In genomic region chr1:35290452-35290851, GRCh38 we compare ENCODE assay signal across 22 cellular contexts. TPM values are rescaled to one million over a fixed set of nuclear protein-coding genes. Genes with fewer than 3 reads are reported as not detected.
A peak's percentile ranks its signal among the peaks of the same experiment; 100 is the strongest.
DNase-seq lines count a peak whose midpoint lies in the region; ATAC-seq, FAIRE-seq and TF ChIP-seq lines count a peak whose summit lies in the region.
"Had no signal": no experiment of that assay in that cellular context is flagged by ENCODE, and none has a peak within 500 bp of the region (broad histone marks: within the 10 kb centered on the region; RNA-seq: fewer than 3 reads in every experiment).

No MANE protein-coding gene starts in this region.

- TF ChIP-seq CTCF in HepG2 (CRISPR knock-in tag; IDR thresholded peaks at IDR 0.05) = no peak
- TF ChIP-seq CTCF in right lobe of liver (IDR thresholded peaks at IDR 0.05) = no peak
- TF ChIP-seq CTCF in K562 (IDR thresholded peaks at IDR 0.05 in 2 of 3, conservative IDR thresholded peaks at IDR 0.05 in 1 of 3; ENCODE audit: insufficient read depth in 2 of 3, low read depth in 1 of 3, low read length in 3 of 3) = no peak
- TF ChIP-seq CTCF in osteocyte (IDR thresholded peaks at IDR 0.05) = no peak

- H3K36me3 ChIP-seq in HepG2 (replicated peaks in 1 of 2; ENCODE audit: control insufficient read depth in 1 of 2, insufficient read depth in 2 of 2, low read length in 2 of 2) (peaks cover 3 to 15% of the 10 kb centered on the region in 2 experiments; a peak in 4 of 5 replicates), right lobe of liver (no peaks in the 10 kb centered on the region), K562 (ENCODE audit: control insufficient read depth, insufficient read depth, low read length) (peaks cover 54% of the 10 kb centered on the region)

- TF ChIP-seq EP300 in HepG2 (IDR thresholded peaks at IDR 0.05; ENCODE audit: low read depth in 2 of 2, low read length in 2 of 2) = no peak
- TF ChIP-seq EP300 in HepG2 (CRISPR knock-in tag; IDR thresholded peaks at IDR 0.05; ENCODE audit: borderline replicate concordance) = no peak
- TF ChIP-seq EP300 in K562 (IDR thresholded peaks at IDR 0.05; ENCODE audit: low read length) = no peak

- no peaks in the 10 kb centered on the region; the same call in 1 of the 2 replicates for H4K20me1 ChIP-seq in HepG2 (ENCODE audit: insufficient read depth, low read length)
- H4K20me1 ChIP-seq in K562 (replicated peaks; ENCODE audit: control insufficient read depth, insufficient read depth, low read length) = peaks cover 4% of the 10 kb centered on the region; the same call in 1 of the 2 replicates

- intact Hi-C loops in HepG2 (cut with micrococcal nuclease; ENCODE audit: unreplicated experiment) (no loop called here), right lobe of liver (cut with DNase I) (loop anchor here in 1 of 2 donors (10.0 kb wide), 1 partner anchor 86 kb away; no protein-coding TSS in a partner anchor), K562 (cut with micrococcal nuclease) (no loop called here)

- H3K27ac ChIP-seq in HepG2 (ENCODE audit: extremely low read length, insufficient read depth, low read length) = no peak overlapping the region
- H3K27ac ChIP-seq in right lobe of liver = no peak overlapping the region
- no peak overlapping the region for H3K27ac ChIP-seq in K562 (ENCODE audit: extremely low read depth, low read depth, low read length)
- H3K27ac ChIP-seq: 22Rv1; A549; BLaER1 treated with 17β-estradiol and CSF1 and Interleukin-3, amounts not matched to agents 10 nM and 100 nM; C4-2B had no signal

- H2AFZ ChIP-seq in HepG2 (ENCODE audit: low read length) (no peak overlapping the region), K562 (ENCODE audit: low read depth, low read length) (no peak overlapping the region)

- H3K27me3 ChIP-seq in HepG2 (ENCODE audit: control insufficient read depth in 1 of 2, insufficient read depth in 2 of 2, low read length in 2 of 2) (no peaks in the 10 kb centered on the region), right lobe of liver (no peaks in the 10 kb centered on the region), K562 (ENCODE audit: control insufficient read depth in 2 of 2, insufficient read depth in 2 of 2, low read length in 2 of 2) (no peaks in the 10 kb centered on the region)
- H3K27me3 ChIP-seq: BLaER1 treated with 17β-estradiol and CSF1 and Interleukin-3, amounts not matched to agents 10 nM and 100 nM had no signal

- FAIRE-seq in HepG2 (lab: Jason Lieb, UNC) (no peak), K562 (lab: Jason Lieb, UNC) (no peak)
- FAIRE-seq: A549, D721Med, G401.6, GM12891, GM19239 had no signal

- peaks cover 13% of the 10 kb centered on the region for H3K4me1 ChIP-seq in HepG2 (ENCODE audit: insufficient read depth, low read length)
- H3K4me1 ChIP-seq in right lobe of liver = no peaks in the 10 kb centered on the region
- H3K4me1 ChIP-seq in K562 (replicated peaks in 1 of 2; ENCODE audit: control insufficient read depth in 2 of 2, insufficient read depth in 2 of 2, low read length in 2 of 2) = peaks cover 7 to 10% of the 10 kb centered on the region in 2 experiments; a peak in 4 of 5 replicates
- H3K4me1 ChIP-seq: Caco-2 had no signal

- TF ChIP-seq POLR2A in HepG2 (IDR thresholded peaks at IDR 0.05; ENCODE audit: insufficient read depth in 1 of 2, low read depth in 2 of 2, low read length in 2 of 2) = no peak
- no peak for TF ChIP-seq POLR2A in right lobe of liver (IDR thresholded peaks at IDR 0.05)
- no peak for TF ChIP-seq POLR2A in K562 (conservative IDR thresholded peaks at IDR 0.05)

- H3K4me1 Mint-ChIP-seq in osteocyte (ENCODE audit: unreplicated experiment) = peaks cover 33% of the 10 kb centered on the region

- H3K27ac Mint-ChIP-seq in osteocyte (ENCODE audit: unreplicated experiment) = peak overlapping the region; percentile 25
- H3K27ac Mint-ChIP-seq: B cell; CD4-positive, alpha-beta T cell; CD8-positive, alpha-beta T cell had no signal

- H3K27me3 Mint-ChIP-seq in osteocyte (ENCODE audit: unreplicated experiment) = no peaks in the 10 kb centered on the region
- H3K27me3 Mint-ChIP-seq: B cell; CD4-positive, alpha-beta T cell had no signal

- no peak overlapping the region for H3K9ac ChIP-seq in HepG2 (ENCODE audit: insufficient read depth, low read depth, low read length)
- no peak overlapping the region for H3K9ac ChIP-seq in K562 (ENCODE audit: insufficient read depth in 1 of 2, low read depth in 2 of 2, low read length in 2 of 2)
- H3K9ac ChIP-seq: BLaER1 treated with 17β-estradiol and CSF1 and Interleukin-3, amounts not matched to agents 10 nM and 100 nM had no signal

- no peaks in the 10 kb centered on the region for H3K9me3 ChIP-seq in HepG2 (ENCODE audit: low read length)
- H3K9me3 ChIP-seq in right lobe of liver = no peaks in the 10 kb centered on the region
- H3K9me3 ChIP-seq in K562 (replicated peaks; ENCODE audit: control insufficient read depth, insufficient read depth, low read depth, low read length) = no peaks in the 10 kb centered on the region
- H3K9me3 ChIP-seq: A549; BLaER1 treated with 17β-estradiol and CSF1 and Interleukin-3, amounts not matched to agents 10 nM and 100 nM; Caco-2 had no signal

- DNase-seq in HepG2 (ENCODE audit: low spot score) = no peak
- DNase-seq in right lobe of liver = no peak
- DNase-seq in K562 (ENCODE audit: extremely low read depth in 1 of 4, low spot score in 3 of 4) = no peak
- DNase-seq in osteocyte (ENCODE audit: extremely low spot score, unreplicated experiment) = no peak
- no peak for DNase-seq in hepatic stellate cell (ENCODE audit: low spot score)
- no peak for DNase-seq in stimulated activated CD4-positive, alpha-beta T cell treated with anti-CD3 and anti-CD28 coated beads, Interleukin-2, amount 100 ng/mL, for 48 hours
- DNase-seq: AML-193; Caco-2; Calu3; CD4-positive, alpha-beta T cell; CD8-positive, alpha-beta T cell; DMS79 treated with DMSO at 0.1 percent for 48 hours; GF-D8 had no signal

- in situ Hi-C loops in HepG2 (cut with HindIII; ENCODE audit: extremely low pct_ligation_motif_present, low pct_unique_long_range_greater_than_20kb) = no loop called here
- in situ Hi-C loops in K562 (cut with MboI) = no loop called here

- ATAC-seq in HepG2 (no peak), right lobe of liver (no peak), K562 (no peak)
- ATAC-seq: A549; CD8-positive, alpha-beta T cell had no signal

- no peaks in the 10 kb centered on the region for H3K9me3 Mint-ChIP-seq in osteocyte (ENCODE audit: unreplicated experiment)
- H3K9me3 Mint-ChIP-seq: CD4-positive, alpha-beta T cell; CD8-positive, alpha-beta T cell had no signal

- WGBS in HepG2 (ENCODE audit: low lambda C conversion rate) = 98% methylated on average over 2 of the region's 2 CpGs
- 35% methylated on average over 2 of the region's 2 CpGs for WGBS in right lobe of liver (ENCODE audit: insufficient coverage, low coverage, low lambda C conversion rate, missing lambda C conversion rate)
- WGBS in K562 (ENCODE audit: insufficient coverage, low coverage, missing lambda C conversion rate) = 100% methylated on average over 2 of the region's 2 CpGs

- BruUV-seq in HepG2 (replicated peaks; lab: Mats Ljungman, UMichigan) = no TSS peak
- BruUV-seq in K562 (replicated peaks; lab: Mats Ljungman, UMichigan) = no TSS peak

- H3K36me3 Mint-ChIP-seq in osteocyte (ENCODE audit: unreplicated experiment) = peaks cover 3% of the 10 kb centered on the region

- CTCF ChIA-PET in HepG2 (lab: Yijun Ruan, JAX; ENCODE audit: low intra/inter-chr PET ratio, low total read pairs) = no interaction called here
- CTCF ChIA-PET in K562 (lab: Yijun Ruan, JAX; ENCODE audit: low intra/inter-chr PET ratio) = no interaction called here

- no peak overlapping the region for H3K4me3 Mint-ChIP-seq in osteocyte (ENCODE audit: unreplicated experiment)
- H3K4me3 Mint-ChIP-seq: B cell; CD4-positive, alpha-beta T cell; CD8-positive, alpha-beta T cell had no signal

- H3K4me3 ChIP-seq in HepG2 (replicated peaks in 1 of 3; ENCODE audit: insufficient read depth in 1 of 3, low read depth in 2 of 3, low read length in 3 of 3) (no peak overlapping the region), right lobe of liver (no peak overlapping the region), K562 (no peak overlapping the region)
- H3K4me3 ChIP-seq: A549; BLaER1 treated with 17β-estradiol and CSF1 and Interleukin-3, amounts not matched to agents 10 nM and 100 nM had no signal

- H3K4me2 ChIP-seq in HepG2 (ENCODE audit: low read depth, low read length) = no peak overlapping the region
- H3K4me2 ChIP-seq in K562 (ENCODE audit: insufficient read depth, low read length) = no peak overlapping the region
- H3K4me2 ChIP-seq: A549; BLaER1 treated with 17β-estradiol and CSF1 and Interleukin-3, amounts not matched to agents 10 nM and 100 nM had no signal

- no peaks in the 10 kb centered on the region for H3K9me1 ChIP-seq in K562 (ENCODE audit: control insufficient read depth, insufficient read depth, low read length)

- POLR2A ChIA-PET in HepG2 (lab: Yijun Ruan, JAX) = no interaction called here
- POLR2A ChIA-PET in K562 (lab: Yijun Ruan, JAX) = interaction anchor here (1.2 kb wide), 1 partner anchor 11 kb away, joined by 4 read pairs; no protein-coding TSS in a partner anchor

- H3K79me2 ChIP-seq in HepG2 (ENCODE audit: insufficient read depth, low read length) (peaks cover 14% of the 10 kb centered on the region), K562 (ENCODE audit: control insufficient read depth, insufficient read depth, low read length) (peaks cover 70% of the 10 kb centered on the region)

- no peak for TF ChIP-seq RAD21 in HepG2 (CRISPR knock-in tag; IDR thresholded peaks at IDR 0.05)
- TF ChIP-seq RAD21 in K562 (CRISPR knock-in tag; conservative IDR thresholded peaks at IDR 0.05 in 1 of 2, IDR thresholded peaks at IDR 0.05 in 1 of 2) = no peak

RNA-seq across cellular contexts. Expression of gene ZMYM4, which starts 21.9 kb away (rescaled TPM):
- total RNA-seq in HepG2 (2016; rRNA removed; fragmentation: Illumina TruSeq; extraction: Trizol) (37.6 and 51.6 TPM in 2 replicates), right lobe of liver (10 to 100 TPM; 13.3 to 20.4 (median 17.1) TPM), K562 (2014; rRNA removed) (42.5 and 43.7 TPM in 2 replicates), K562 (2014; rRNA removed; fragmentation: Illumina TruSeq; extraction: Trizol) (72.0 and 86.8 TPM in 2 replicates), K562 (2015; rRNA removed; fragmentation: Illumina TruSeq; extraction: Trizol) (61.3 and 63.3 TPM in 2 replicates), K562 (2021) (77.2 and 85.0 TPM in 2 replicates), osteocyte (58.3 and 65.9 TPM in 2 replicates)
- 22.6 and 26.8 TPM in 2 replicates for total RNA-seq in HepG2 (2016; cell fraction: cytosol; rRNA removed; fragmentation: Illumina TruSeq; extraction: Trizol; ENCODE audit: low read depth)
- 33.4 and 48.1 TPM in 2 replicates for total RNA-seq in HepG2 (2016; cell fraction: insoluble cytoplasmic fraction; rRNA removed; fragmentation: Illumina TruSeq; extraction: Trizol)
- total RNA-seq in HepG2 (2016; cell fraction: membrane; rRNA removed; fragmentation: Illumina TruSeq; extraction: Trizol) = 30.0 and 34.8 TPM in 2 replicates
- total RNA-seq in HepG2 (2016; cell fraction: nucleus; rRNA removed; fragmentation: Illumina TruSeq; extraction: Trizol) = 45.4 and 47.7 TPM in 2 replicates
- polyA plus RNA-seq in HepG2 (2011; rRNA removed) (12.3 and 13.9 TPM in 2 replicates), K562 (2011; rRNA removed) (58.4 and 68.0 TPM in 2 replicates), K562 (2014; fragmentation: Illumina TruSeq; extraction: Trizol) (57.0 and 68.7 TPM in 2 replicates), K562 (2014; fragmentation: Nextera tagmentation; extraction: Ambion mirVana) (10 to 100 TPM; 15.2 to 19.1 TPM), K562 (2014; rRNA removed) (35.7 and 45.0 TPM in 2 replicates)
- 6.8 and 9.2 TPM in 2 replicates for polyA plus RNA-seq in HepG2 (2011; cell fraction: cytosol; rRNA removed)
- 11.1 and 11.2 TPM in 2 replicates for polyA plus RNA-seq in HepG2 (2011; cell fraction: nucleus; rRNA removed)
- polyA plus RNA-seq in HepG2 (2012) = 14.5 and 14.8 TPM in 2 replicates
- 1.1 and 1.5 TPM in 2 replicates for polyA plus RNA-seq in HepG2 (2016; cell fraction: cytosol; fragmentation: Illumina TruSeq; extraction: Trizol; ENCODE audit: low read depth)
- 32.0 and 37.5 TPM in 2 replicates for polyA plus RNA-seq in HepG2 (2016; cell fraction: insoluble cytoplasmic fraction; fragmentation: Illumina TruSeq; extraction: Trizol; ENCODE audit: low read depth)
- 5.4 and 7.4 TPM in 2 replicates for polyA plus RNA-seq in HepG2 (2016; cell fraction: membrane; fragmentation: Illumina TruSeq; extraction: Trizol; ENCODE audit: low read depth)
- polyA plus RNA-seq in HepG2 (2016; cell fraction: nucleus; fragmentation: Illumina TruSeq; extraction: Trizol; ENCODE audit: insufficient read depth, low read depth) = 29.1 and 31.0 TPM in 2 replicates
- polyA minus RNA-seq in HepG2 (2011; rRNA and poly(A)+ RNA removed; ENCODE audit: low replicate concordance) = 19.0 and 28.5 TPM in 2 replicates
- 26.1 and 31.7 TPM in 2 replicates for polyA minus RNA-seq in HepG2 (2011; cell fraction: cytosol; rRNA and poly(A)+ RNA removed)
- polyA minus RNA-seq in HepG2 (2011; cell fraction: nucleus; rRNA and poly(A)+ RNA removed) = 54.6 and 57.8 TPM in 2 replicates
- 45.4 and 172 TPM in 2 replicates for total RNA-seq in K562 (2011; cell fraction: chromatin; rRNA removed; ENCODE audit: low replicate concordance)
- total RNA-seq in K562 (2011; cell fraction: nucleolus; rRNA removed) = 21.7 and 37.4 TPM in 2 replicates
- 46.6 and 51.5 TPM in 2 replicates for total RNA-seq in K562 (2011; cell fraction: nucleoplasm; rRNA removed)
- polyA plus RNA-seq in K562 (2011; cell fraction: cytosol; rRNA removed) = 14.8 and 31.2 TPM in 2 replicates
- 25.3 and 39.9 TPM in 2 replicates for polyA plus RNA-seq in K562 (2011; cell fraction: nucleus; rRNA removed)
- 33.8 and 41.6 TPM in 2 replicates for polyA plus RNA-seq in K562 (2012)
- polyA minus RNA-seq in K562 (2011; rRNA and poly(A)+ RNA removed) = 142 and 182 TPM in 2 replicates
- 48.1 and 61.0 TPM in 2 replicates for polyA minus RNA-seq in K562 (2011; cell fraction: cytosol; rRNA and poly(A)+ RNA removed)
- 29.5 and 68.4 TPM in 2 replicates for polyA minus RNA-seq in K562 (2011; cell fraction: nucleus; rRNA and poly(A)+ RNA removed)

Comparison
In these comparisons a context has a peak if more than half of its experiments do, and no peak if none do; other contexts are left out.
1. Of the 241 proteins assayed by ChIP-seq in both HepG2 and K562: peak only in HepG2: none; only in K562: none; in both: ZNF121; in neither: 240.